In genomic region chr2:208124111-208124578, GRCh38 we compare ENCODE assay signal across 15 cellular contexts. TPM values are rescaled to one million over a fixed set of nuclear protein-coding genes. Genes with fewer than 3 reads are reported as not detected.
DNase-seq lines count a peak whose midpoint lies in the region; ATAC-seq and TF ChIP-seq lines count a peak whose summit lies in the region.
"Not testable (repeated sequence)": the region's sequence is repeated elsewhere in the genome, so short reads cannot be mapped to it uniquely, and the experiment has no call there.
"Had no signal": no experiment of that assay in that cellular context is flagged by ENCODE, and none has a peak within 500 bp of the region (broad histone marks: within the 10 kb centered on the region; RNA-seq: fewer than 3 reads in every experiment).

CRYGD (minus strand) TSS chr2:208124524; CDS start chr2:208124473, 51 bp downstream.

- H3K4me1 ChIP-seq in ACC112 (ENCODE audit: control insufficient read depth, insufficient read depth, low read length, unreplicated experiment); adipocyte (ENCODE audit: control insufficient read depth, insufficient read depth, low read length); iPS DF 6.9 (ENCODE audit: control insufficient read depth, insufficient read depth, low read length); naive thymus-derived CD4-positive, alpha-beta T cell (ENCODE audit: control insufficient read depth in 2 of 2, insufficient read depth in 2 of 2, low read length in 2 of 2); skeletal muscle satellite cell (ENCODE audit: control insufficient read depth, insufficient read depth, low read length): not testable (repeated sequence)

- POLR2A ChIA-PET in HEK293T (lab: Yijun Ruan, JAX): interaction anchor here (1.2 kb wide), 1 partner anchor 22 kb away, joined by 3 read pairs; no protein-coding TSS in a partner anchor
- POLR2A ChIA-PET in naive thymus-derived CD4-positive, alpha-beta T cell (lab: Charles Lee): not testable (repeated sequence)

- ATAC-seq in naive thymus-derived CD4-positive, alpha-beta T cell: peak; percentile 44

- H3K4me3 Mint-ChIP-seq in naive thymus-derived CD4-positive, alpha-beta T cell: peak within 1 kb of the TSS; percentile 21 to 71 (median 45)

- no CpG with 5 or more reads among the region's 40 CpGs for WGBS in iPS DF 6.9 (ENCODE audit: insufficient coverage, insufficient read length)

- peaks cover 16 to 47% (median 38%) of the 10 kb centered on the region in 5 donors for H3K27me3 Mint-ChIP-seq in naive thymus-derived CD4-positive, alpha-beta T cell

- H3K27me3 ChIP-seq in ACC112 (ENCODE audit: insufficient read depth, low read length) (peaks cover 20% of the 10 kb centered on the region), adipocyte (replicated peaks; ENCODE audit: control insufficient read depth, insufficient read depth, low read length) (peaks cover 34% of the 10 kb centered on the region), skeletal muscle satellite cell (ENCODE audit: control insufficient read depth, insufficient read depth, low read length) (peaks cover 27% of the 10 kb centered on the region)
- not testable (repeated sequence) for H3K27me3 ChIP-seq in iPS DF 6.9 (ENCODE audit: control insufficient read depth, insufficient read depth, low read length); naive thymus-derived CD4-positive, alpha-beta T cell (ENCODE audit: control insufficient read depth in 2 of 2, insufficient read depth in 2 of 2, low read length in 2 of 2)

- TF ChIP-seq POLR2A in erythroblast (IDR thresholded peaks at IDR 0.05; ENCODE audit: low read length): not testable (repeated sequence)

- not testable (repeated sequence) for DNase-seq in HEK293T (ENCODE audit: extremely low spot score); adipocyte (ENCODE audit: low read depth); iPS DF 6.9 (ENCODE audit: low read depth, low spot score)
- peak; percentile 6 for DNase-seq in activated CD4-positive, alpha-beta T cell treated with anti-CD3 and anti-CD28 coated beads, Interleukin-2, amount 50 U/mL, for 48 hours
- peak; percentile 27 to 29 for DNase-seq in erythroblast (lab: John Stamatoyannopoulos, UW)
- peak in 1 of 9 donors; percentile 22 for DNase-seq in naive thymus-derived CD4-positive, alpha-beta T cell

- H3K36me3 Mint-ChIP-seq in naive thymus-derived CD4-positive, alpha-beta T cell: not testable (repeated sequence)

- not testable (repeated sequence) for H3K9ac ChIP-seq in adipocyte (ENCODE audit: low read length); skeletal muscle satellite cell (ENCODE audit: low read depth, low read length)

- intact Hi-C loops in naive thymus-derived CD4-positive, alpha-beta T cell (cut with micrococcal nuclease): not testable (repeated sequence)

- H3K9me3 Mint-ChIP-seq in naive thymus-derived CD4-positive, alpha-beta T cell: not testable (repeated sequence)

- not testable (repeated sequence) for H3K36me3 ChIP-seq in ACC112 (ENCODE audit: insufficient read depth, low read length); adipocyte (ENCODE audit: control insufficient read depth, insufficient read depth, low read length, severe bottlenecking); iPS DF 6.9 (ENCODE audit: control insufficient read depth, insufficient read depth, low read length); naive thymus-derived CD4-positive, alpha-beta T cell (ENCODE audit: control insufficient read depth in 2 of 3, insufficient read depth in 3 of 3, low read length in 3 of 3); skeletal muscle satellite cell (ENCODE audit: insufficient read depth, low read length)

- CTCF ChIA-PET in HEK293T (lab: Yijun Ruan, JAX); naive thymus-derived CD4-positive, alpha-beta T cell (lab: Charles Lee): not testable (repeated sequence)

- H3K4me2 ChIP-seq in skeletal muscle satellite cell (ENCODE audit: low read length): peak within 1 kb of the TSS; percentile 65

- not testable (repeated sequence) for H3K27ac Mint-ChIP-seq in naive thymus-derived CD4-positive, alpha-beta T cell

- H3K4me3 ChIP-seq in ACC112 (ENCODE audit: low read depth, low read length): peak within 1 kb of the TSS; percentile 66
- peak within 1 kb of the TSS; percentile 33 for H3K4me3 ChIP-seq in adipocyte (ENCODE audit: low read length)
- H3K4me3 ChIP-seq in iPS DF 6.9 (ENCODE audit: low read length): peak within 1 kb of the TSS; percentile 17; the same call in 1 of the 2 replicates
- not testable (repeated sequence) for H3K4me3 ChIP-seq in naive thymus-derived CD4-positive, alpha-beta T cell (ENCODE audit: low read length)
- peak within 1 kb of the TSS; percentile 42 for H3K4me3 ChIP-seq in skeletal muscle satellite cell (ENCODE audit: low read length)

- not testable (repeated sequence) for H3K27ac ChIP-seq in ACC112 (ENCODE audit: low read depth, low read length); iPS DF 6.9 (ENCODE audit: low read length); naive thymus-derived CD4-positive, alpha-beta T cell (ENCODE audit: low read depth, low read length)

- peak within 1 kb of the TSS; percentile 66 for H2AFZ ChIP-seq in ACC112 (ENCODE audit: low read length, unreplicated experiment)

- H3K4me1 Mint-ChIP-seq in naive thymus-derived CD4-positive, alpha-beta T cell: peaks cover 4 to 15% (median 10%) of the 10 kb centered on the region in 7 donors

- H3K9me3 ChIP-seq in adipocyte (ENCODE audit: control insufficient read depth, low read length); iPS DF 6.9 (ENCODE audit: control insufficient read depth, insufficient read depth, low read length); naive thymus-derived CD4-positive, alpha-beta T cell (ENCODE audit: control insufficient read depth in 2 of 3, low read length in 3 of 3); skeletal muscle satellite cell (replicated peaks; ENCODE audit: low read length): not testable (repeated sequence)

- not testable (repeated sequence) for H3K79me2 ChIP-seq in ACC112 (ENCODE audit: control insufficient read depth, insufficient read depth, low read length, unreplicated experiment)

TF ChIP-seq in HEK293T, 16 proteins besides CTCF, POLR2A, EP300 and RAD21:
- TF ChIP-seq L3MBTL2 (conservative IDR thresholded peaks at IDR 0.05) (peak; percentile 41), FOXM1 (IDR thresholded peaks at IDR 0.05; ENCODE audit: borderline replicate concordance) (0 out of 2 replicates have a peak, but pooled peaks have one; percentile 6)

RNA-seq across cellular contexts. Expression of gene CRYGD, which starts in this region (rescaled TPM):
- not detected for total RNA-seq in naive thymus-derived CD4-positive, alpha-beta T cell
- not detected for polyA plus RNA-seq in naive thymus-derived CD4-positive, alpha-beta T cell
- total RNA-seq in skeletal muscle satellite cell (2012; rRNA removed): not detected in 2 replicates
- total RNA-seq: cardiac muscle cell, HT1080, M059J, PC-3, SJSA1, skeletal muscle tissue, ureter had no signal
- polyA plus RNA-seq: cardiac muscle cell had no signal

Comparison
In these comparisons a context has a peak if more than half of its experiments do, and no peak if none do; other contexts are left out.
1. Peak in ATAC-seq in naive thymus-derived CD4-positive, alpha-beta T cell; RNA of the gene not detected or under 1 TPM.